Comparison of ENCODE assay signal across 8 cellular contexts in the genomic region with DNA sequence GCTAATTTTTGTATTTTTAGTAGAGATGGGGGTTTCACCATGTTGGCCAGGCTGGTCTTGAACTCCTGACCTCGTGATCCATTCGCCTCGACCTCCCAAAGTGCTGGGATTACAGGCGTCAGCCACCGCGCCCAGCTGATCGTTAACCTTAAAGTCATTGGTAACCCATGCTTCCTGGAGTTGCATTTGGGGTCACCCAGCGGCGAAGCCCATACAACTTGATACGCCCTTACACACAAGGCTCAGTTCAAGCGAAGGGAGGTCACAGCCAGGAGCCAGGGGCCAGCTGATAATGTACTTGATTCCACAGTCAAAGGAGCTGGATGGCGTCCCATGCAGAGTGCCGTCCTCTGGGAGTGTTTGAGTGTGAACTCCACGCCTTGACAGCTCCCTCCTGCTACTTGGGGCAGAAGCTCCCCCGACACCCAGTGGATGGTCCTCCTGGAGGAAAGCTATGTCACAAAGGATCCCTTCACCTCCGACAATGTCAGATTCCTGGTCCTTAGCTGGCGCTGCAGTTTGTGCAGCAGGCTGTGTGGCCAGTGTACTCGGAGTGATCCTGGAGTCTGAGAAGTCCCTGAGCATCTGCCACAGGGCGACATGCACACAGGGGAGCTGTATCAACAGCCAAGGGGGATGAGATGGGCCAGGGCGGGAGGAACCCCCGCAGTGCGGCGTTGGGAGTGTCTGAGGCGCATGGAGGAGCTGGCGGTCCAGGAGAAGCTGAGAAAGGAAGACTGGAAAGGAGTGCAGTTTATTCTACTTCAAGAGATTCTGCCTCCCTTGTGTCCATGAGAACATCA. TPM values are rescaled to one million over a fixed set of nuclear protein-coding genes. Genes with fewer than 3 reads are reported as not detected.
A peak's percentile ranks its signal among the peaks of the same experiment; 100 is the strongest.
DNase-seq lines count a peak whose midpoint lies in the region; ATAC-seq, FAIRE-seq and TF ChIP-seq lines count a peak whose summit lies in the region.

No MANE protein-coding gene starts in this region.

- H3F3A ChIP-seq in PC-3 (ENCODE audit: low read length, unreplicated experiment) = no peaks in the 10 kb centered on the region

- TF ChIP-seq CTCF in CD8-positive, alpha-beta T cell (IDR thresholded peaks at IDR 0.05) = no peak
- no peak for TF ChIP-seq CTCF in PC-3 (conservative IDR thresholded peaks at IDR 0.05; ENCODE audit: low read depth, low read length)
- TF ChIP-seq CTCF in endothelial cell of umbilical vein (IDR thresholded peaks at IDR 0.05; ENCODE audit: extremely low read depth in 1 of 2, insufficient read depth in 1 of 2, low read depth in 1 of 2, low read length in 2 of 2) = no peak
- TF ChIP-seq CTCF in ovary (IDR thresholded peaks at IDR 0.05) = no peak

- 91% methylated on average over 25 of the region's 25 CpGs for WGBS in ovary, 3 donors

- dilution Hi-C loops in endothelial cell of umbilical vein (cut with MboI; ENCODE audit: extremely low pct_ligation_motif_present, low sequenced_read_pairs) = no loop called here

- DNase-seq in CD8-positive, alpha-beta T cell = peak in 1 of 7 experiments; percentile 5
- DNase-seq in PC-3 (no peak), endothelial cell of umbilical vein (ENCODE audit: low read depth, low spot score) (no peak), ovary (peak in 4 of 5 donors; percentile 24 to 54 (median 34)), amygdala (lab: John Stamatoyannopoulos, UW) (no peak), NCI-H1436 (lab: John Stamatoyannopoulos, UW) (no peak), NOMO-1 treated with dmso at 0.1 percent for 144 hours (lab: John Stamatoyannopoulos, UW; ENCODE audit: unreplicated experiment) (no peak), NAMALWA (ENCODE audit: low spot score) (no peak)

- H3K27ac ChIP-seq in CD8-positive, alpha-beta T cell (ENCODE audit: low read depth, low read length) = peak overlapping the region; percentile 68
- no peak overlapping the region for H3K27ac ChIP-seq in PC-3 (ENCODE audit: low read length)
- no peak overlapping the region for H3K27ac ChIP-seq in endothelial cell of umbilical vein (ENCODE audit: insufficient read depth, low read depth, low read length)
- H3K27ac ChIP-seq in ovary = peak overlapping the region in 1 of 2 donors; percentile 94

- H3K9me1 ChIP-seq in endothelial cell of umbilical vein (replicated peaks; ENCODE audit: control insufficient read depth, extremely low read depth, insufficient read depth, low read length) = no peaks in the 10 kb centered on the region

- no peak for FAIRE-seq in endothelial cell of umbilical vein (lab: Jason Lieb, UNC)

- intact Hi-C loops in CD8-positive, alpha-beta T cell (cut with DNase I, micrococcal nuclease) = loop anchor here (1.0 to 10.0 kb wide), 8 partner anchors 8 to 649 kb away; a partner anchor contains a TSS
- intact Hi-C loops in PC-3 (cut with micrococcal nuclease) = no loop called here
- intact Hi-C loops in endothelial cell of umbilical vein (cut with micrococcal nuclease) = loop anchor here (2.0 kb wide), 1 partner anchor 501 kb away; a partner anchor contains a TSS
- intact Hi-C loops in ovary (cut with DNase I) = no loop called here

- no peaks in the 10 kb centered on the region for H3K36me3 Mint-ChIP-seq in CD8-positive, alpha-beta T cell

- ATAC-seq in CD8-positive, alpha-beta T cell = no peak
- ATAC-seq in PC-3 = no peak

- H3K9me2 ChIP-seq in PC-3 (replicated peaks; ENCODE audit: low read length) = no peaks in the 10 kb centered on the region

- CTCF ChIA-PET in CD8-positive, alpha-beta T cell (lab: Charles Lee) = interaction anchor here (1.3 to 1.7 kb wide), 3 partner anchors 9 to 209 kb away, joined by 3 to 4 read pairs (median 3); no protein-coding TSS in a partner anchor
- CTCF ChIA-PET in PC-3 (lab: Charles Lee) = interaction anchor here (0.6 kb wide), 1 partner anchor 41 kb away, joined by 6 read pairs; no protein-coding TSS in a partner anchor
- CTCF ChIA-PET in endothelial cell of umbilical vein (lab: Charles Lee) = interaction anchor here (0.8 to 1.6 kb wide), 6 partner anchors 8 to 1117 kb away, joined by 3 to 6 read pairs (median 4); a partner anchor contains a TSS

- no peak overlapping the region for H3K9ac ChIP-seq in PC-3 (ENCODE audit: low read length)
- H3K9ac ChIP-seq in endothelial cell of umbilical vein (replicated peaks; ENCODE audit: extremely low read depth, insufficient read depth, low read length) = no peak overlapping the region

- peak overlapping the region; percentile 98; the same call in 1 of the 2 replicates for H2AFZ ChIP-seq in PC-3 (ENCODE audit: low read length)
- peak overlapping the region; percentile 29 for H2AFZ ChIP-seq in endothelial cell of umbilical vein (ENCODE audit: low read depth, low read length)

- H3K36me3 ChIP-seq in CD8-positive, alpha-beta T cell (ENCODE audit: insufficient read depth, low read length) = no peaks in the 10 kb centered on the region
- H3K36me3 ChIP-seq in PC-3 (ENCODE audit: low read depth, low read length) (no peaks in the 10 kb centered on the region), endothelial cell of umbilical vein (ENCODE audit: control insufficient read depth in 2 of 2, extremely low read depth in 1 of 2, insufficient read depth in 2 of 2, low read length in 2 of 2) (no peaks in the 10 kb centered on the region), ovary (no peaks in the 10 kb centered on the region)

- H3K79me2 ChIP-seq in PC-3 (ENCODE audit: low read length) (peaks cover 8% of the 10 kb centered on the region), endothelial cell of umbilical vein (ENCODE audit: control insufficient read depth, insufficient read depth, low read length) (no peaks in the 10 kb centered on the region)

- H3K4me3 Mint-ChIP-seq in CD8-positive, alpha-beta T cell = peak overlapping the region; percentile 84

- H3K27me3 ChIP-seq in CD8-positive, alpha-beta T cell (ENCODE audit: insufficient read depth, low read length) = no peaks in the 10 kb centered on the region
- H3K27me3 ChIP-seq in PC-3 (ENCODE audit: low read length) = no peaks in the 10 kb centered on the region
- no peaks in the 10 kb centered on the region for H3K27me3 ChIP-seq in endothelial cell of umbilical vein (ENCODE audit: control insufficient read depth in 2 of 2, insufficient read depth in 2 of 2, low read length in 2 of 2)
- H3K27me3 ChIP-seq in ovary = no peaks in the 10 kb centered on the region

- H3K9me3 Mint-ChIP-seq in CD8-positive, alpha-beta T cell = no peaks in the 10 kb centered on the region

- peak overlapping the region; percentile 87; the same call in 1 of the 2 replicates for H3K4me2 ChIP-seq in PC-3 (ENCODE audit: low read length)
- no peak overlapping the region for H3K4me2 ChIP-seq in endothelial cell of umbilical vein (ENCODE audit: insufficient read depth, low read length)

- peaks cover 42% of the 10 kb centered on the region for H3K4me1 Mint-ChIP-seq in CD8-positive, alpha-beta T cell (ENCODE audit: low read depth)

- H3K27ac Mint-ChIP-seq in CD8-positive, alpha-beta T cell = peak overlapping the region; percentile 91

- H3K9me3 ChIP-seq in CD8-positive, alpha-beta T cell (ENCODE audit: low read length) = no peaks in the 10 kb centered on the region
- H3K9me3 ChIP-seq in PC-3 (ENCODE audit: low read length) = no peaks in the 10 kb centered on the region
- H3K9me3 ChIP-seq in endothelial cell of umbilical vein (replicated peaks; ENCODE audit: control insufficient read depth, insufficient read depth, low read length) = no peaks in the 10 kb centered on the region
- H3K9me3 ChIP-seq in ovary = no peaks in the 10 kb centered on the region

- TF ChIP-seq POLR2A in endothelial cell of umbilical vein (IDR thresholded peaks at IDR 0.05; ENCODE audit: low read depth, low read length) (no peak), ovary (IDR thresholded peaks at IDR 0.05) (no peak)

- H3K4me3 ChIP-seq in CD8-positive, alpha-beta T cell (ENCODE audit: low read depth, low read length) = no peak overlapping the region
- H3K4me3 ChIP-seq in PC-3 (ENCODE audit: low read length) (peak overlapping the region; percentile 79; the same call in 1 of the 2 replicates), endothelial cell of umbilical vein (replicated peaks in 1 of 3; ENCODE audit: insufficient read depth in 1 of 3, low read depth in 1 of 3, low read length in 3 of 3) (no peak overlapping the region), ovary (peak overlapping the region; percentile 63)

- H3K4me1 ChIP-seq in CD8-positive, alpha-beta T cell (ENCODE audit: insufficient read depth, low read length) = peaks cover 28% of the 10 kb centered on the region
- peaks cover 4% of the 10 kb centered on the region; the same call in 1 of the 2 replicates for H3K4me1 ChIP-seq in PC-3 (ENCODE audit: insufficient read depth, low read length)
- H3K4me1 ChIP-seq in endothelial cell of umbilical vein (ENCODE audit: control insufficient read depth, extremely low read depth, insufficient read depth, low read length) = peaks cover 14% of the 10 kb centered on the region
- H3K4me1 ChIP-seq in ovary (ENCODE audit: insufficient read depth) = peaks cover 11% of the 10 kb centered on the region

- POLR2A ChIA-PET in CD8-positive, alpha-beta T cell (lab: Charles Lee) = interaction anchor here (0.6 to 4.5 kb wide), 5 partner anchors 8 to 530 kb away, joined by 3 to 24 read pairs (median 5); a partner anchor contains a TSS
- POLR2A ChIA-PET in PC-3 (lab: Charles Lee; ENCODE audit: unreplicated experiment) = interaction anchor here (0.6 kb wide), 1 partner anchor 129 kb away, joined by 6 read pairs; no protein-coding TSS in a partner anchor
- POLR2A ChIA-PET in endothelial cell of umbilical vein (lab: Charles Lee) = interaction anchor here (0.9 to 1.3 kb wide), 3 partner anchors 8 to 38 kb away, joined by 3 to 5 read pairs (median 3); a partner anchor contains a TSS

- no peak for TF ChIP-seq EP300 in ovary (IDR thresholded peaks at IDR 0.05)

- no peaks in the 10 kb centered on the region for H3K27me3 Mint-ChIP-seq in CD8-positive, alpha-beta T cell (ENCODE audit: low read depth)

- BruUV-seq in PC-3 (replicated peaks; lab: Mats Ljungman, UMichigan) (TSS peak; percentile 64), endothelial cell of umbilical vein (replicated peaks; lab: Mats Ljungman, UMichigan) (no TSS peak)

- H4K20me1 ChIP-seq in PC-3 (ENCODE audit: low read length) (no peaks in the 10 kb centered on the region), endothelial cell of umbilical vein (replicated peaks; ENCODE audit: control insufficient read depth, extremely low read depth, insufficient read depth, low read length) (no peaks in the 10 kb centered on the region)

RNA-seq across cellular contexts. Expression of a gene that starts 7.9 kb away (rescaled TPM):
- 1 to 10 TPM; 2.2 to 2.3 TPM for total RNA-seq in CD8-positive, alpha-beta T cell
- total RNA-seq in PC-3 (2014; rRNA removed) (1.8 and 3.9 TPM in 2 replicates), endothelial cell of umbilical vein (10.2 and 12.3 TPM in 2 replicates), ovary (10 to 100 TPM; 11.3 to 21.3 (median 15.6) TPM)
- polyA plus RNA-seq in endothelial cell of umbilical vein (2.0 and 2.4 TPM in 2 replicates), ovary (1 to 10 TPM; 5.6 to 7.8 TPM)
- 2.2 and 2.9 TPM in 2 replicates for polyA plus RNA-seq in endothelial cell of umbilical vein (2011; cell fraction: cytosol; rRNA removed)
- polyA plus RNA-seq in endothelial cell of umbilical vein (2011; cell fraction: nucleus; rRNA removed) = 15.3 and 19.8 TPM in 2 replicates
- polyA plus RNA-seq in endothelial cell of umbilical vein (2012) = 4.4 and 7.1 TPM in 2 replicates
- 3.6 and 5.6 TPM in 2 replicates for polyA minus RNA-seq in endothelial cell of umbilical vein
- polyA minus RNA-seq in endothelial cell of umbilical vein (2011; cell fraction: cytosol; rRNA and poly(A)+ RNA removed) = 5.8 TPM
- 11.2 and 17.6 TPM in 2 replicates for polyA minus RNA-seq in endothelial cell of umbilical vein (2011; cell fraction: nucleus; rRNA and poly(A)+ RNA removed)

RNA-seq across cellular contexts. Expression of a gene that starts 8.3 kb away (rescaled TPM):
- total RNA-seq in CD8-positive, alpha-beta T cell = 1,000 to 10,000 TPM; 2,135 to 2,231 TPM
- total RNA-seq in PC-3 (2014; rRNA removed) (1,096 and 1,330 TPM in 2 replicates), endothelial cell of umbilical vein (926 and 939 TPM in 2 replicates), ovary (1,000 to 10,000 TPM; 1,558 to 6,047 (median 2,035) TPM)
- polyA plus RNA-seq in endothelial cell of umbilical vein (795 and 1,136 TPM in 2 replicates), ovary (1,000 to 10,000 TPM; 1,925 to 4,758 TPM)
- polyA plus RNA-seq in endothelial cell of umbilical vein (2011; cell fraction: cytosol; rRNA removed) = 2,131 and 2,137 TPM in 2 replicates
- polyA plus RNA-seq in endothelial cell of umbilical vein (2011; cell fraction: nucleus; rRNA removed) = 524 and 724 TPM in 2 replicates
- 1,840 and 2,931 TPM in 2 replicates for polyA plus RNA-seq in endothelial cell of umbilical vein (2012)
- polyA minus RNA-seq in endothelial cell of umbilical vein = 213 and 228 TPM in 2 replicates
- 592 TPM for polyA minus RNA-seq in endothelial cell of umbilical vein (2011; cell fraction: cytosol; rRNA and poly(A)+ RNA removed)
- 74.4 and 91.5 TPM in 2 replicates for polyA minus RNA-seq in endothelial cell of umbilical vein (2011; cell fraction: nucleus; rRNA and poly(A)+ RNA removed)

RNA-seq across cellular contexts. Expression of a gene that starts 44.9 kb away (rescaled TPM):
- 10 to 100 TPM; 12.2 to 14.4 TPM for total RNA-seq in CD8-positive, alpha-beta T cell
- total RNA-seq in PC-3 (2014; rRNA removed) = 46.5 and 49.6 TPM in 2 replicates
- 26.8 and 26.9 TPM in 2 replicates for total RNA-seq in endothelial cell of umbilical vein
- 7.0 and 9.3 TPM in 2 replicates for polyA plus RNA-seq in endothelial cell of umbilical vein
- 10.7 and 11.4 TPM in 2 replicates for polyA plus RNA-seq in endothelial cell of umbilical vein (2011; cell fraction: cytosol; rRNA removed)
- polyA plus RNA-seq in endothelial cell of umbilical vein (2011; cell fraction: nucleus; rRNA removed) = 21.6 and 26.1 TPM in 2 replicates
- 20.6 and 28.1 TPM in 2 replicates for polyA plus RNA-seq in endothelial cell of umbilical vein (2012)
- polyA minus RNA-seq in endothelial cell of umbilical vein = 15.1 and 21.1 TPM in 2 replicates
- polyA minus RNA-seq in endothelial cell of umbilical vein (2011; cell fraction: cytosol; rRNA and poly(A)+ RNA removed) = 27.7 TPM
- 20.2 and 23.3 TPM in 2 replicates for polyA minus RNA-seq in endothelial cell of umbilical vein (2011; cell fraction: nucleus; rRNA and poly(A)+ RNA removed)
- 10 to 100 TPM; 12.6 to 18.6 (median 14.1) TPM for total RNA-seq in ovary
- polyA plus RNA-seq in ovary = 10 to 100 TPM; 13.0 to 16.4 TPM

Comparison
In these comparisons a context has a peak if more than half of its experiments do, and no peak if none do; other contexts are left out.
1. DNase-seq: peak in ovary (4 of 5); none in PC-3 (single experiment), endothelial cell of umbilical vein (single experiment), amygdala (0 of 56), NCI-H1436 (single experiment), NOMO-1 treated with dmso at 0.1 percent for 144 hours (single experiment) and NAMALWA (single experiment).
2. H3K4me3 ChIP-seq: peak in PC-3 (single experiment) and ovary (single experiment); none in CD8-positive, alpha-beta T cell (single experiment) and endothelial cell of umbilical vein (0 of 3).
3. intact Hi-C loops: an anchor here in CD8-positive, alpha-beta T cell (1.0 to 10.0 kb wide) and endothelial cell of umbilical vein (2.0 kb wide); none called in PC-3 and ovary.